Comparison of ENCODE assay signal across 1 cellular context in genomic region chr5:82396396-82396795, GRCh38.
TF ChIP-seq lines count a peak whose summit lies in the region.

No MANE protein-coding gene starts in this region.

TF ChIP-seq in SK-N-SH treated with all-trans-retinoic acid at 6 μM for 48 hours, 23 proteins besides CTCF, POLR2A, EP300 and RAD21 (continued from another document):
- TF ChIP-seq PATZ1 (CRISPR knock-in tag; IDR thresholded peaks at IDR 0.05; ENCODE audit: borderline replicate concordance) (no peak), GLIS3 (CRISPR knock-in tag; IDR thresholded peaks at IDR 0.05) (no peak), ESRRG (CRISPR knock-in tag; IDR thresholded peaks at IDR 0.05) (no peak), ZC3H10 (CRISPR knock-in tag; IDR thresholded peaks at IDR 0.05) (no peak)
- TF ChIP-seq, protein P1, sequence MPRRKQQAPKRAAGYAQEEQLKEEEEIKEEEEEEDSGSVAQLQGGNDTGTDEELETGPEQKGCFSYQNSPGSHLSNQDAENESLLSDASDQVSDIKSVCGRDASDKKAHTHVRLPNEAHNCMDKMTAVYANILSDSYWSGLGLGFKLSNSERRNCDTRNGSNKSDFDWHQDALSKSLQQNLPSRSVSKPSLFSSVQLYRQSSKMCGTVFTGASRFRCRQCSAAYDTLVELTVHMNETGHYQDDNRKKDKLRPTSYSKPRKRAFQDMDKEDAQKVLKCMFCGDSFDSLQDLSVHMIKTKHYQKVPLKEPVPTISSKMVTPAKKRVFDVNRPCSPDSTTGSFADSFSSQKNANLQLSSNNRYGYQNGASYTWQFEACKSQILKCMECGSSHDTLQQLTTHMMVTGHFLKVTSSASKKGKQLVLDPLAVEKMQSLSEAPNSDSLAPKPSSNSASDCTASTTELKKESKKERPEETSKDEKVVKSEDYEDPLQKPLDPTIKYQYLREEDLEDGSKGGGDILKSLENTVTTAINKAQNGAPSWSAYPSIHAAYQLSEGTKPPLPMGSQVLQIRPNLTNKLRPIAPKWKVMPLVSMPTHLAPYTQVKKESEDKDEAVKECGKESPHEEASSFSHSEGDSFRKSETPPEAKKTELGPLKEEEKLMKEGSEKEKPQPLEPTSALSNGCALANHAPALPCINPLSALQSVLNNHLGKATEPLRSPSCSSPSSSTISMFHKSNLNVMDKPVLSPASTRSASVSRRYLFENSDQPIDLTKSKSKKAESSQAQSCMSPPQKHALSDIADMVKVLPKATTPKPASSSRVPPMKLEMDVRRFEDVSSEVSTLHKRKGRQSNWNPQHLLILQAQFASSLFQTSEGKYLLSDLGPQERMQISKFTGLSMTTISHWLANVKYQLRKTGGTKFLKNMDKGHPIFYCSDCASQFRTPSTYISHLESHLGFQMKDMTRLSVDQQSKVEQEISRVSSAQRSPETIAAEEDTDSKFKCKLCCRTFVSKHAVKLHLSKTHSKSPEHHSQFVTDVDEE (CRISPR knock-in tag; IDR thresholded peaks at IDR 0.05), result no peak
